Comparison of ENCODE assay signal across 8 cellular contexts in the genomic region with DNA sequence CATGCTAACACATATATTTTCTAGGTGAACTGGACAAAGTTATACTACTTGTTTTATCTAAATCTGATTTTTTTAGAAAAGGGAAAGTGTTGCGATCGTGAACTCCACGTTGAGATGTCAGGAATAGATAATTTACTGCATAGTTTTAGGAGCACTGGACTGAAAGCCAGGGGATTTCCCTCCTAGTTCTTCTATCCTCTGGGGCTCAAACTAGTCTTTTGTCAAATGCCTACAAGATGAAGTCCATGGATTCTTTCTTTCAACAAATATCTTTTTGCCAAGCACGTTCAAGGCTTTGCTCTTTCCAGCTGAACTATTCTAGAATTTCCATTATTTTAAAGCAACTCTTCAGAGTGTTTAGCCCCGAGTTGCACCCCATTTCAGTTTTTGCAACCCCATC. TPM values are rescaled to one million over a fixed set of nuclear protein-coding genes. Genes with fewer than 3 reads are reported as not detected.
A peak's percentile ranks its signal among the peaks of the same experiment; 100 is the strongest.
DNase-seq lines count a peak whose midpoint lies in the region; ATAC-seq, FAIRE-seq and TF ChIP-seq lines count a peak whose summit lies in the region.

No MANE protein-coding gene starts in this region.

- no peak for TF ChIP-seq POLR2A in H1 (IDR thresholded peaks at IDR 0.05; ENCODE audit: control extremely low read depth in 1 of 2, low read depth in 2 of 2, low read length in 2 of 2)

- CTCF ChIA-PET in H1 (lab: Charles Lee; ENCODE audit: partially characterized antibody) = interaction anchor here (0.5 to 2.5 kb wide), 6 partner anchors 9 to 447 kb away, joined by 3 to 21 read pairs (median 4); no protein-coding TSS in a partner anchor

- no peak overlapping the region for H4K5ac ChIP-seq in H1 (ENCODE audit: insufficient read length, low read depth, low read length)

- H3K9ac ChIP-seq in MM.1S (ENCODE audit: low read length) (peak overlapping the region; percentile 58), H1 (replicated peaks in 1 of 4; ENCODE audit: extremely low read depth in 1 of 4, low read depth in 3 of 4, low read length in 3 of 4) (no peak overlapping the region)

- peak overlapping the region; percentile 94 for H3K4me2 ChIP-seq in MM.1S (ENCODE audit: low read depth, low read length)
- H3K4me2 ChIP-seq in H1 (ENCODE audit: insufficient read depth in 1 of 2, low read depth in 2 of 2, low read length in 2 of 2) = peak overlapping the region; percentile 72 to 92

- TF ChIP-seq EP300 in H1 (IDR thresholded peaks at IDR 0.05; ENCODE audit: borderline replicate concordance in 1 of 2, low read depth in 2 of 2, low read length in 2 of 2) = no peak

- H4K91ac ChIP-seq in H1 (replicated peaks; ENCODE audit: insufficient read length, low read length) = peak overlapping the region; percentile 57

- H3K56ac ChIP-seq in H1 (replicated peaks; ENCODE audit: insufficient read length, low read depth, low read length) = no peak overlapping the region

- H3K79me2 ChIP-seq in MM.1S (ENCODE audit: low read length) (peaks cover 38% of the 10 kb centered on the region), H1 (ENCODE audit: control insufficient read depth in 1 of 2, insufficient read depth in 2 of 2, low read length in 2 of 2) (peaks cover 0 to 38% of the 10 kb centered on the region in 2 experiments; a peak in 2 of 4 replicates)

- no peaks in the 10 kb centered on the region for H3K27me3 ChIP-seq in MM.1S (replicated peaks; ENCODE audit: insufficient read depth, low read length)
- no peaks in the 10 kb centered on the region; a peak in 1 of 7 replicates for H3K27me3 ChIP-seq in H1 (replicated peaks in 1 of 4; ENCODE audit: control insufficient read depth in 3 of 4, extremely low read depth in 1 of 4, insufficient read depth in 3 of 4, low read length in 3 of 4)

- H3K4ac ChIP-seq in H1 (replicated peaks; ENCODE audit: insufficient read length, low read depth, low read length) = no peak overlapping the region

- H4K20me1 ChIP-seq in MM.1S (ENCODE audit: insufficient read depth, low read length) (no peaks in the 10 kb centered on the region), H1 (replicated peaks in 1 of 2; ENCODE audit: control insufficient read depth in 1 of 2, insufficient read depth in 2 of 2, low read length in 2 of 2) (no peaks in the 10 kb centered on the region)

- no peak overlapping the region for H2BK12ac ChIP-seq in H1 (ENCODE audit: low read depth, low read length)

- POLR2A ChIA-PET in H1 (lab: Charles Lee; ENCODE audit: partially characterized antibody) = interaction anchor here (0.7 to 1.0 kb wide), 2 partner anchors 8 to 102 kb away, joined by 3 read pairs; no protein-coding TSS in a partner anchor

- no peak overlapping the region for H4K8ac ChIP-seq in H1 (ENCODE audit: extremely low read depth, insufficient read depth, low read length)

- no peak overlapping the region for H2BK120ac ChIP-seq in H1 (replicated peaks; ENCODE audit: low read depth, low read length)

- H3K36me3 ChIP-seq in MM.1S (replicated peaks; ENCODE audit: insufficient read depth, low read length) (no peaks in the 10 kb centered on the region), H1 (ENCODE audit: control insufficient read depth in 2 of 4, insufficient read depth in 4 of 4, low read length in 3 of 4) (no peaks in the 10 kb centered on the region; a peak in 1 of 8 replicates)

- H3K9me3 ChIP-seq in MM.1S (replicated peaks; ENCODE audit: insufficient read depth, low read length) = no peaks in the 10 kb centered on the region
- H3K9me3 ChIP-seq in H1 (ENCODE audit: insufficient read depth in 2 of 2, low read depth in 1 of 2, low read length in 1 of 2) = no peaks in the 10 kb centered on the region

- H2AFZ ChIP-seq in MM.1S (ENCODE audit: low read length) (peak overlapping the region; percentile 69), H1 (ENCODE audit: low read length) (no peak overlapping the region; the same call in 1 of the 2 replicates)

- H3K23ac ChIP-seq in H1 (ENCODE audit: insufficient read length) = no peak overlapping the region

- peak overlapping the region; percentile 87 for H3K4me3 ChIP-seq in GM08714 (ENCODE audit: low read length)
- H3K4me3 ChIP-seq in MM.1S (ENCODE audit: low read length) = peak overlapping the region; percentile 78
- peak overlapping the region; percentile 77 to 94 (median 81) for H3K4me3 ChIP-seq in H1 (ENCODE audit: extremely low read depth in 1 of 4, insufficient read depth in 2 of 4, low read depth in 3 of 4, low read length in 4 of 4)

- no peak overlapping the region for H3K14ac ChIP-seq in H1 (ENCODE audit: insufficient read length)

- FAIRE-seq in H1 (lab: Jason Lieb, UNC) = no peak

- DNase-seq in MM.1S (no peak), H1 (ENCODE audit: low read depth in 1 of 2, low spot score in 2 of 2) (no peak), omental fat pad (ENCODE audit: low spot score) (no peak), NCI-H2196 treated with DMSO at 0.1 percent for 48 hours (lab: John Stamatoyannopoulos, UW; ENCODE audit: unreplicated experiment) (no peak), DMS 273 (lab: John Stamatoyannopoulos, UW; ENCODE audit: unreplicated experiment) (no peak)
- DNase-seq in stimulated activated CD4-positive, alpha-beta T cell treated with anti-CD3 and anti-CD28 coated beads, Interleukin-15, amount 100 ng/mL, for 24 hours = no peak

- no peak overlapping the region; the same call in 1 of the 2 replicates for H3K18ac ChIP-seq in H1 (ENCODE audit: extremely low read depth, low read length)

- H3F3A ChIP-seq in MM.1S (ENCODE audit: insufficient read depth, low read length) = peaks cover 9% of the 10 kb centered on the region; the same call in 1 of the 2 replicates

- TF ChIP-seq RAD21 in H1 (IDR thresholded peaks at IDR 0.05 in 1 of 2, conservative IDR thresholded peaks at IDR 0.05 in 1 of 2; ENCODE audit: low read depth in 2 of 2, low read length in 2 of 2) = no peak

- H2BK15ac ChIP-seq in H1 (ENCODE audit: low read length) = no peak overlapping the region

- H3K27ac ChIP-seq in MM.1S (ENCODE audit: low read length) (peak overlapping the region; percentile 26; the same call in 1 of the 2 replicates), H1 (ENCODE audit: low read depth, low read length) (no peak overlapping the region)

- TF ChIP-seq CTCF in MM.1S (IDR thresholded peaks at IDR 0.05; ENCODE audit: low read length) (no peak), H1 (IDR thresholded peaks at IDR 0.05; ENCODE audit: control extremely low read depth in 1 of 3, insufficient read depth in 1 of 3, low read depth in 1 of 3, low read length in 3 of 3) (no peak), omental fat pad (IDR thresholded peaks at IDR 0.05) (no peak)

- no peak overlapping the region for H2BK20ac ChIP-seq in H1 (ENCODE audit: low read length)

- no peak overlapping the region for H2BK5ac ChIP-seq in H1 (ENCODE audit: low read depth, low read length)

- WGBS in H1 (ENCODE audit: extremely low coverage in 1 of 2, insufficient coverage in 1 of 2, insufficient read length in 1 of 2, insufficient replicate concordance in 2 of 2, low coverage in 1 of 2, low lambda C conversion rate in 2 of 2, missing lambda C conversion rate in 1 of 2), 2 experiments = 88% methylated on average over 5 of the region's 5 CpGs; no CpG with 5 or more reads in 1 of the 2 experiments

- no peaks in the 10 kb centered on the region; the same call in 1 of the 2 replicates for H3K79me1 ChIP-seq in H1 (ENCODE audit: low read depth, low read length)

- no peaks in the 10 kb centered on the region for H3K9me2 ChIP-seq in MM.1S (replicated peaks; ENCODE audit: insufficient read depth, low read length)

- no peak overlapping the region for H2AK5ac ChIP-seq in H1 (ENCODE audit: low read depth, low read length)

- H3K23me2 ChIP-seq in H1 (ENCODE audit: low read depth, low read length) = peaks cover 3% of the 10 kb centered on the region; the same call in 1 of the 2 replicates

- H3K4me1 ChIP-seq in MM.1S (ENCODE audit: low read length) (peaks cover 18% of the 10 kb centered on the region), H1 (replicated peaks in 1 of 4; ENCODE audit: control insufficient read depth in 3 of 4, insufficient read depth in 4 of 4, low read length in 3 of 4) (peaks cover 3 to 11% (median 6%) of the 10 kb centered on the region in 4 experiments)

- ATAC-seq in omental fat pad (ENCODE audit: low FRiP score) = peak; percentile 31
- ATAC-seq in HG02759 (IDR thresholded peaks at IDR 0.05; ENCODE audit: unreplicated experiment) = no peak

TF ChIP-seq in H1, 55 proteins besides CTCF, POLR2A, EP300 and RAD21:
- TF ChIP-seq TAF1 (IDR thresholded peaks at IDR 0.05; ENCODE audit: low read depth, low read length) = no peak
- TF ChIP-seq SUZ12 (IDR thresholded peaks at IDR 0.05; ENCODE audit: low read length) = no peak
- TF ChIP-seq BCL11A (IDR thresholded peaks at IDR 0.05; ENCODE audit: low read depth in 2 of 2, low read length in 2 of 2) = no peak
- no peak for TF ChIP-seq KDM1A (IDR thresholded peaks at IDR 0.05; ENCODE audit: borderline replicate concordance, low read length)
- no peak for TF ChIP-seq GTF2F1 (IDR thresholded peaks at IDR 0.05; ENCODE audit: borderline replicate concordance, low read depth, low read length)

RNA-seq across cellular contexts. Expression of a gene that starts 0.6 kb away (rescaled TPM):
- total RNA-seq in H1 (2021; fragmentation: NEBNext Ultra II Directional; extraction: Animal tissue kit (Norgen Biotek cat#: 25700)) = 42.8 and 48.7 TPM in 2 replicates
- 23.7 and 24.0 TPM in 2 replicates for polyA plus RNA-seq in H1 (2011; rRNA removed)
- 32.5 TPM for polyA plus RNA-seq in H1 (2011; cell fraction: cytosol; rRNA removed)
- polyA plus RNA-seq in H1 (2011; cell fraction: nucleus; rRNA removed) = 22.5 TPM
- polyA plus RNA-seq in H1 (2012, experiment 1 of 2) = 32.6 to 41.2 TPM (median 36.7 TPM) in 4 replicates
- 5.4 TPM for polyA plus RNA-seq in H1 (2012, experiment 2 of 2)
- 24.1 TPM for polyA plus RNA-seq in H1 (2013, experiment 1 of 2)
- 23.6 TPM for polyA plus RNA-seq in H1 (2013, experiment 2 of 2)
- polyA minus RNA-seq in H1 (2011; rRNA and poly(A)+ RNA removed) = 50.7 and 61.1 TPM in 2 replicates
- 27.6 TPM for polyA minus RNA-seq in H1 (2011; cell fraction: cytosol; rRNA and poly(A)+ RNA removed)
- 38.2 TPM for polyA minus RNA-seq in H1 (2011; cell fraction: nucleus; rRNA and poly(A)+ RNA removed)
- 10 to 100 TPM; 12.5 to 19.8 (median 17.6) TPM for total RNA-seq in omental fat pad

RNA-seq across cellular contexts. Expression of a gene that starts 42.5 kb away (rescaled TPM):
- total RNA-seq in H1 (2021; fragmentation: NEBNext Ultra II Directional; extraction: Animal tissue kit (Norgen Biotek cat#: 25700)) = 56.8 and 60.3 TPM in 2 replicates
- polyA plus RNA-seq in H1 (2011; rRNA removed) = 18.1 and 21.9 TPM in 2 replicates
- 20.3 TPM for polyA plus RNA-seq in H1 (2011; cell fraction: cytosol; rRNA removed)
- polyA plus RNA-seq in H1 (2011; cell fraction: nucleus; rRNA removed) = 27.9 TPM
- 17.3 to 35.0 TPM (median 25.6 TPM) in 4 replicates for polyA plus RNA-seq in H1 (2012, experiment 1 of 2)
- 1.9 TPM for polyA plus RNA-seq in H1 (2012, experiment 2 of 2)
- 27.3 TPM for polyA plus RNA-seq in H1 (2013, experiment 1 of 2)
- polyA plus RNA-seq in H1 (2013, experiment 2 of 2) = 26.5 TPM
- 30.2 and 34.8 TPM in 2 replicates for polyA minus RNA-seq in H1 (2011; rRNA and poly(A)+ RNA removed)
- polyA minus RNA-seq in H1 (2011; cell fraction: cytosol; rRNA and poly(A)+ RNA removed) = 26.0 TPM
- 62.6 TPM for polyA minus RNA-seq in H1 (2011; cell fraction: nucleus; rRNA and poly(A)+ RNA removed)
- total RNA-seq in omental fat pad = 10 to 100 TPM; 10.2 to 20.5 (median 18.3) TPM
